Comparison of ENCODE assay signal across 8 cellular contexts in genomic region chr6:71012871-71013456, GRCh38.
DNase-seq lines count a peak whose midpoint lies in the region; ATAC-seq and TF ChIP-seq lines count a peak whose summit lies in the region.

No MANE protein-coding gene starts in this region.

- peak; percentile 91 for ATAC-seq in GM18907 (IDR thresholded peaks at IDR 0.05; ENCODE audit: unreplicated experiment)
- peak; percentile 75 for ATAC-seq in HG03045 (IDR thresholded peaks at IDR 0.05; ENCODE audit: unreplicated experiment)

- H3K27ac ChIP-seq in VCaP, result no peak overlapping the region

- TF ChIP-seq CTCF in VCaP (conservative IDR thresholded peaks at IDR 0.05), result peak; percentile 82

- DNase-seq in DMS114 treated with DMSO at 0.1 percent for 48 hours (lab: John Stamatoyannopoulos, UW; ENCODE audit: unreplicated experiment), result peak; percentile 51
- peak; percentile 24 for DNase-seq in NCI-H2029 treated with DMSO at 0.1 percent for 48 hours (lab: John Stamatoyannopoulos, UW)
- peak; percentile 61 for DNase-seq in glomerular visceral epithelial cell (ENCODE audit: extremely low spot score)
- peak; percentile 69 for DNase-seq in retina
- DNase-seq in activated effector memory CD4-positive, alpha-beta T cell treated with anti-CD3 and anti-CD28 coated beads, Interleukin-2, amount 50 U/mL, for 16 hours, result no peak
